Comparison of ENCODE assay signal across 16 cellular contexts in genomic region chr1:231720652-231721325, GRCh38.
DNase-seq lines count a peak whose midpoint lies in the region; FAIRE-seq and TF ChIP-seq lines count a peak whose summit lies in the region.
"Had no signal": no experiment of that assay in that cellular context is flagged by ENCODE, and none has a peak within 500 bp of the region (broad histone marks: within the 10 kb centered on the region; RNA-seq: fewer than 3 reads in every experiment).

No MANE protein-coding gene starts in this region.

- no peaks in the 10 kb centered on the region for H3K36me3 ChIP-seq in esophagus muscularis mucosa
- H3K36me3 ChIP-seq: SJSA1 had no signal

- no peak for FAIRE-seq in frontal cortex (lab: Jason Lieb, UNC)

- H3K4me1 ChIP-seq in esophagus muscularis mucosa, result peaks cover 0 to 4% (median 0%) of the 10 kb centered on the region in 4 donors

- no peaks in the 10 kb centered on the region for H3K27me3 ChIP-seq in esophagus muscularis mucosa
- H3K27me3 ChIP-seq: SJSA1 had no signal

- H3K9me3 ChIP-seq in esophagus muscularis mucosa, result no peaks in the 10 kb centered on the region
- H3K9me3 ChIP-seq: SJSA1 had no signal

- TF ChIP-seq EP300 in esophagus muscularis mucosa (IDR thresholded peaks at IDR 0.05), result no peak

- intact Hi-C loops in esophagus muscularis mucosa (cut with DNase I), result no loop called here

- TF ChIP-seq CTCF in esophagus muscularis mucosa (IDR thresholded peaks at IDR 0.05), result no peak

- TF ChIP-seq POLR2A in esophagus muscularis mucosa (IDR thresholded peaks at IDR 0.05; ENCODE audit: low read depth), result no peak

- 86% methylated on average over 5 of the region's 5 CpGs for WGBS in esophagus muscularis mucosa

- DNase-seq in DMS79 (lab: John Stamatoyannopoulos, UW) (peak; percentile 63), NCI-H146 treated with DMSO at 0.1 percent for 48 hours (lab: John Stamatoyannopoulos, UW; ENCODE audit: unreplicated experiment) (peak; percentile 56), NCI-H748 (lab: John Stamatoyannopoulos, UW; ENCODE audit: unreplicated experiment) (peak; percentile 40), esophagus muscularis mucosa (ENCODE audit: extremely low spot score) (peak; percentile 57), retina (no peak), AML-193 (lab: John Stamatoyannopoulos, UW) (no peak), frontal cortex (ENCODE audit: low spot score in 2 of 2) (no peak), NCI-H2196 treated with DMSO at 0.1 percent for 48 hours (lab: John Stamatoyannopoulos, UW; ENCODE audit: unreplicated experiment) (no peak)
- DNase-seq: ACHN; CD4-positive, CD25-positive, alpha-beta regulatory T cell; H7; KBM-7; MV-4-11; NCI-H1694 treated with DMSO at 0.1 percent for 48 hours had no signal

- H3K4me3 ChIP-seq in esophagus muscularis mucosa, result no peak overlapping the region
- H3K4me3 ChIP-seq: SJSA1 had no signal

- no peak overlapping the region for H3K27ac ChIP-seq in esophagus muscularis mucosa (replicated peaks in 1 of 4)
- H3K27ac ChIP-seq: HL-60, SJSA1 had no signal

Comparison
In these comparisons a context has a peak if more than half of its experiments do, and no peak if none do; other contexts are left out.
1. DNase-seq: peak in DMS79 (single experiment), NCI-H146 treated with DMSO at 0.1 percent for 48 hours (single experiment), NCI-H748 (single experiment) and esophagus muscularis mucosa (single experiment); none in retina (single experiment), AML-193 (0 of 2), frontal cortex (0 of 2) and NCI-H2196 treated with DMSO at 0.1 percent for 48 hours (single experiment).